Comparison of ENCODE assay signal across 1 cellular context in the genomic region with DNA sequence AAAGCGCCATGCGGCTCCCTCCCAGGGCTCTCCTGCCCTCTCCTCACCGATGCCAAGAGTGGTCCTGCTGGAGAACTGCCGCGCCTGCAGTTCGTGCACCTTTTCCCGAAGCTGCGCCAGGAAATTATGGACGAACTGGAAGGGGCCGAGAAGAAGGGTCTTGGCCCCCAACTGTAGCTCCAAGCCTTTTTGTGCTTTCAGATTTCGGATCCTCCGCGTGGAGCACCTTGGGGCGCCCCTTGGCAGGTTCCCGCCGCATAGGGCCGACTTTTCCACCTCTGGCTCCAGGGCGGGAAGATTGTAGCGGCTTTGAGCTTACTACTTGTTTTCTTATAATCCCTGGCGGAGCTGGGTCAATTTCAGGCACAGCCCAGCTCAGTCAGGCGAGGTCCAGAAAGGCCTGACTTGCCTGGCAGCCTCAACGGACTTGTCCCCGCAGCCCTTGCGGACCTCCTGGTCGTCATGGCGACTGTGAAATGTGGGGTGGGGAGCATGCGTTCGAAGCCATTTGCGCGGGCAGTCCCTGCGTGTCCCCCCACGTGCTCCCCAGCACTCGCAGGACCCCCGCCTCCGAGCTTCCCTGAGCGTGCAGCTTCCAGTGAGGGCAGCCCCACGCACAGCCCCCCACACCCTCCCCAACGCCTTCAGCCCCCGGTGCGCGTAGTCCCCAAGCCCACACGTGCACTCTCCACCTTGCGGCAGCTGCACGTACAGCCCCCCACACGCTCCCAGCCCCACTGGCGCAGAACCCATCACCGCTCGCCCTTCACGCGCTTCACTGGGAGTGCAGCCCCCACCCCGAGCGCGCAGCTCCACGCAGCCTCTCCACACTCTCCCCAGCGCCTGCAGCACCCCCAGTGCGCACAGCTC.
TF ChIP-seq lines count a peak whose summit lies in the region.

No MANE protein-coding gene starts in this region.

TF ChIP-seq in IMR-90, 13 proteins besides CTCF, POLR2A, EP300 and RAD21 (continued from another document):
- TF ChIP-seq, protein P1, sequence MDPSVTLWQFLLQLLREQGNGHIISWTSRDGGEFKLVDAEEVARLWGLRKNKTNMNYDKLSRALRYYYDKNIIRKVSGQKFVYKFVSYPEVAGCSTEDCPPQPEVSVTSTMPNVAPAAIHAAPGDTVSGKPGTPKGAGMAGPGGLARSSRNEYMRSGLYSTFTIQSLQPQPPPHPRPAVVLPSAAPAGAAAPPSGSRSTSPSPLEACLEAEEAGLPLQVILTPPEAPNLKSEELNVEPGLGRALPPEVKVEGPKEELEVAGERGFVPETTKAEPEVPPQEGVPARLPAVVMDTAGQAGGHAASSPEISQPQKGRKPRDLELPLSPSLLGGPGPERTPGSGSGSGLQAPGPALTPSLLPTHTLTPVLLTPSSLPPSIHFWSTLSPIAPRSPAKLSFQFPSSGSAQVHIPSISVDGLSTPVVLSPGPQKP (IDR thresholded peaks at IDR 0.05; ENCODE audit: borderline replicate concordance, low read depth, low read length), result no peak
- TF ChIP-seq NFE2L2 (IDR thresholded peaks at IDR 0.05; ENCODE audit: low read depth, low read length), result no peak
- no peak for TF ChIP-seq SMC3 (IDR thresholded peaks at IDR 0.05; ENCODE audit: low read depth, low read length)
- no peak for TF ChIP-seq MXI1 (IDR thresholded peaks at IDR 0.05; ENCODE audit: borderline replicate concordance, low read depth, low read length)
TF ChIP-seq in IMR-90: peak in this region for 0.
